ENCODE assay signal across 8 cellular contexts in the genomic region with DNA sequence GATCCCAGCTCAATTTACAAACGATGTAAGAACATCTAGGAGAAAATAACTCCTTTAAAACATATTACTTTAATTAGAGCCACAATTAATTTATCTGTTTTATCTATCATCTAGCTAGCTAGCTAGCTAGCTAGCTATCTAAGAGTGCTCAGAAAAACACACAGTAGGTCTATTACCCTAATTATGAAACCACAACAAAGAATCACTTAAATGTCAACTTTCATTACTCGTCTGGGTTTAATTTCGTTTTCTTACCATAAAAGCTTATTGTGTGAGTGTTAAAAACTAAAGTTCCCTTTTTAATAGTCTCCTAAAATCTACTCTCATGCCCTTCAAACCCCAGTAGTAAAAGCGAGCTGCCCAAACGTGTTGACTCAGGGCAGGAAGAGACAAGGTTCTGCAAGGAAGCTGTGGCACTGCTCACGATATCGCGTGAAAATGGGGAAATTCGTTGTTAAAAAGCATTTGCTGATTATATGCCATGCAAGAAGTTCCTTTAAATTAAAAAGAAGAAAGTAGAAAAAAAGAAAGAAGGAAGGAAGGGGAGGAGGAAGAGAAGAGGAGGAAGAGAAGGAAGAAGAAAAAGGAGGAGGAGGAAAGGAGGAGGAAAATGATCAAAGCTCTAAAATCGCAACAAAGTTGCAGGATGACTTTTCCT. TPM values are rescaled to one million over a fixed set of nuclear protein-coding genes. Genes with fewer than 3 reads are reported as not detected.
A peak's percentile ranks its signal among the peaks of the same experiment; 100 is the strongest.
DNase-seq lines count a peak whose midpoint lies in the region; ATAC-seq and TF ChIP-seq lines count a peak whose summit lies in the region.

No MANE protein-coding gene starts in this region.

- H3F3A ChIP-seq in GM23248 (ENCODE audit: insufficient read depth) = no peaks in the 10 kb centered on the region

- no peaks in the 10 kb centered on the region for H3K36me3 Mint-ChIP-seq in brain

- POLR2A ChIA-PET in RWPE1 (lab: Yijun Ruan, JAX; ENCODE audit: low non-redundant PET) = interaction anchor here (0.5 kb wide), 1 partner anchor 234 kb away, joined by 4 read pairs; no protein-coding TSS in a partner anchor

- ATAC-seq in stimulated activated naive CD8-positive, alpha-beta T cell treated with anti-CD3 and anti-CD28 coated beads, Interleukin-15, Interleukin-2, amounts not matched to agents 100 U/mL and 50 U/mL, for 24 hours = peak; percentile 47
- no peak for ATAC-seq in HG03280 (IDR thresholded peaks at IDR 0.05; ENCODE audit: unreplicated experiment)

- TF ChIP-seq CTCF in AG09309 (IDR thresholded peaks at IDR 0.05; ENCODE audit: control insufficient read depth, insufficient read depth, low read depth, low read length, missing control alignments) (no peak), RWPE1 (conservative IDR thresholded peaks at IDR 0.05; ENCODE audit: low read depth) (no peak), brain (conservative IDR thresholded peaks at IDR 0.05) (no peak)

- peaks cover 23% of the 10 kb centered on the region for H3K27me3 Mint-ChIP-seq in brain

- 0 out of 2 replicates have a peak, but pooled peaks cover 4% of the 10 kb centered on the region for H3K4me1 ChIP-seq in GM23248 (ENCODE audit: insufficient read depth)

- H3K27ac ChIP-seq in GM23248 (peak overlapping the region; percentile 36; the same call in 1 of the 2 replicates), RWPE1 (peak overlapping the region; percentile 89), caudate nucleus (ENCODE audit: low read depth, low read length) (no peak overlapping the region)

- H2AFZ ChIP-seq in GM23248 = peak overlapping the region; percentile 98

- peak overlapping the region in 4 of 5 experiments; percentile 61 to 91 (median 79) for H3K27ac Mint-ChIP-seq in brain

- H3K4me1 Mint-ChIP-seq in brain = peaks cover 64% of the 10 kb centered on the region

- peak overlapping the region; percentile 88 to 95 (median 92) for H3K4me3 Mint-ChIP-seq in brain

- no peaks in the 10 kb centered on the region for H3K9me3 ChIP-seq in GM23248 (ENCODE audit: low read depth)

- WGBS in GM23248 (ENCODE audit: low coverage in 1 of 2, low lambda C conversion rate in 2 of 2, missing lambda C conversion rate in 2 of 2), 2 experiments = 4 to 7% methylated on average over 9 to 10 of the region's 10 CpGs

- peak overlapping the region; percentile 78 for H3K9ac ChIP-seq in GM23248

- peak overlapping the region; percentile 79 for H3K4me2 ChIP-seq in GM23248 (ENCODE audit: unreplicated experiment)

- CTCF ChIA-PET in RWPE1 (lab: Yijun Ruan, JAX) = no interaction called here

- H3K4me3 ChIP-seq in AG09309 (ENCODE audit: control insufficient read depth, low read depth, low read length) (peak overlapping the region; percentile 51), GM23248 (peak overlapping the region; percentile 90)

- H3K79me2 ChIP-seq in GM23248 (ENCODE audit: insufficient read depth) = no peaks in the 10 kb centered on the region

- DNase-seq in AG09309 (ENCODE audit: low read depth) = no peak
- DNase-seq in GM23248 = peak; percentile 68
- DNase-seq in RWPE1 (ENCODE audit: low spot score) = no peak
- DNase-seq in left kidney (ENCODE audit: low read depth, low spot score) = peak; percentile 52
- peak; percentile 20 for DNase-seq in stimulated activated naive CD8-positive, alpha-beta T cell treated with anti-CD3 and anti-CD28 coated beads, Interleukin-15, Interleukin-2, amounts not matched to agents 100 U/mL and 50 U/mL, for 24 hours
- DNase-seq in caudate nucleus (lab: John Stamatoyannopoulos, UW) = no peak

- no peaks in the 10 kb centered on the region for H3K36me3 ChIP-seq in GM23248 (ENCODE audit: low read depth)

- H3K9me2 ChIP-seq in GM23248 (ENCODE audit: insufficient read depth) = no peaks in the 10 kb centered on the region

- H3K27me3 ChIP-seq in GM23248 (replicated peaks; ENCODE audit: insufficient read depth) = 0 out of 2 replicates have a peak, but pooled peaks cover 8% of the 10 kb centered on the region

- H3K9me3 Mint-ChIP-seq in brain = no peaks in the 10 kb centered on the region

- in situ Hi-C loops in GM23248 (cut with MboI) = no loop called here

- no peaks in the 10 kb centered on the region for H4K20me1 ChIP-seq in GM23248 (ENCODE audit: insufficient read depth)

RNA-seq across cellular contexts. Expression of a gene that starts 0.6 kb away (rescaled TPM):
- 2.4 and 8.7 TPM in 2 replicates for total RNA-seq in GM23248 (2014; rRNA removed; shearing (Covaris generic))
- polyA plus RNA-seq in GM23248 (2016; fragmentation: Nextera tagmentation; extraction: Ambion mirVana) (0.57 and 0.88 TPM in 2 replicates), brain (ENCODE audit: insufficient read depth, low read depth, low replicate concordance) (17.2 TPM)

Comparison
In these comparisons a context has a peak if more than half of its experiments do, and no peak if none do; other contexts are left out.
1. DNase-seq: peak in GM23248 (single experiment), left kidney (single experiment) and stimulated activated naive CD8-positive, alpha-beta T cell treated with anti-CD3 and anti-CD28 coated beads, Interleukin-15, Interleukin-2, amounts not matched to agents 100 U/mL and 50 U/mL, for 24 hours (single experiment); none in AG09309 (single experiment), RWPE1 (single experiment) and caudate nucleus (0 of 61).